2 cellular contexts compared by ENCODE assay signal in the genomic region with DNA sequence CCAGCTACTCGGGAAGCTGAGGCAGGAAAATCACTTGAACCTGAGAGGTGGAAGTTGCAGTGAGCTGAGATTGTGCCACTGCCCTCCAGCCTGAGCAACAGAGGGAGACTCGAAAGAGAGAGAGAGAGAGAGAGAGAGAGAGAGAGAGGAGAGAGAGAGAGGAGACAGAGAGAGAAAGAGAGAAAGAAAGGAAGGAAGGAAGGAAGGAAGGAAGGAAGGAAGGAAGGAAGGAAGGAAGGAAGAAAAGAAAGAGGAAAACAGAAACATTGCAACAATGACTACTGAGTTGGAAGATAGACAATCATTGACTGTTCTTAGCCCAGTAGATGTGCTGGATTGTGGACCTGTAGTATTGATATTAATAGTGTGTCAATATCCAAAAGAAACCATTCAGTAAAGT.
A peak's percentile ranks its signal among the peaks of the same experiment; 100 is the strongest.
TF ChIP-seq lines count a peak whose summit lies in the region.
"Not testable (repeated sequence)": the region's sequence is repeated elsewhere in the genome, so short reads cannot be mapped to it uniquely, and the experiment has no call there.

No MANE protein-coding gene starts in this region.

TF ChIP-seq in HEK293, 187 proteins besides CTCF, POLR2A, EP300 and RAD21:
- TF ChIP-seq ZNF664 (tag by site-specific recombination; IDR thresholded peaks at IDR 0.05) (0 out of 2 replicates have a peak, but pooled peaks have one; percentile 5), ZNF366 (tag by site-specific recombination; conservative IDR thresholded peaks at IDR 0.05) (peak; percentile 98), ZNF677 (tag by site-specific recombination; IDR thresholded peaks at IDR 0.05) (peak; percentile 47; the same call in 1 of the 2 replicates), ZNF596 (tag by site-specific recombination; IDR thresholded peaks at IDR 0.05) (peak; percentile 98), ZBTB17 (tag by site-specific recombination; IDR thresholded peaks at IDR 0.05) (0 out of 2 replicates have a peak, but pooled peaks have one; percentile 5), SCRT1 (tag by site-specific recombination; IDR thresholded peaks at IDR 0.05; ENCODE audit: borderline replicate concordance) (peak; percentile 52; the same call in 1 of the 2 replicates), ZNF600 (tag by site-specific recombination; IDR thresholded peaks at IDR 0.05) (0 out of 2 replicates have a peak, but pooled peaks have one; percentile 26)

TF ChIP-seq in HepG2, 621 proteins besides CTCF, POLR2A, EP300 and RAD21:
- TF ChIP-seq, protein P1, sequence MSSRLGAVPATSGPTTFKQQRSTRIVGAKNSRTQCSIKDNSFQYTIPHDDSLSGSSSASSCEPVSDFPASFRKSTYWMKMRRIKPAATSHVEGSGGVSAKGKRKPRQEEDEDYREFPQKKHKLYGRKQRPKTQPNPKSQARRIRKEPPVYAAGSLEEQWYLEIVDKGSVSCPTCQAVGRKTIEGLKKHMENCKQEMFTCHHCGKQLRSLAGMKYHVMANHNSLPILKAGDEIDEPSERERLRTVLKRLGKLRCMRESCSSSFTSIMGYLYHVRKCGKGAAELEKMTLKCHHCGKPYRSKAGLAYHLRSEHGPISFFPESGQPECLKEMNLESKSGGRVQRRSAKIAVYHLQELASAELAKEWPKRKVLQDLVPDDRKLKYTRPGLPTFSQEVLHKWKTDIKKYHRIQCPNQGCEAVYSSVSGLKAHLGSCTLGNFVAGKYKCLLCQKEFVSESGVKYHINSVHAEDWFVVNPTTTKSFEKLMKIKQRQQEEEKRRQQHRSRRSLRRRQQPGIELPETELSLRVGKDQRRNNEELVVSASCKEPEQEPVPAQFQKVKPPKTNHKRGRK (CRISPR knock-in tag; IDR thresholded peaks at IDR 0.05): 0 out of 2 replicates have a peak, but pooled peaks have one; percentile 47
- 0 out of 2 replicates have a peak, but pooled peaks have one; percentile 30 for TF ChIP-seq FOXA1 (IDR thresholded peaks at IDR 0.05)
- TF ChIP-seq FOXA1 (CRISPR knock-in tag; IDR thresholded peaks at IDR 0.05): not testable (repeated sequence)
